Comparison of ENCODE assay signal across 30 cellular contexts in the genomic region with DNA sequence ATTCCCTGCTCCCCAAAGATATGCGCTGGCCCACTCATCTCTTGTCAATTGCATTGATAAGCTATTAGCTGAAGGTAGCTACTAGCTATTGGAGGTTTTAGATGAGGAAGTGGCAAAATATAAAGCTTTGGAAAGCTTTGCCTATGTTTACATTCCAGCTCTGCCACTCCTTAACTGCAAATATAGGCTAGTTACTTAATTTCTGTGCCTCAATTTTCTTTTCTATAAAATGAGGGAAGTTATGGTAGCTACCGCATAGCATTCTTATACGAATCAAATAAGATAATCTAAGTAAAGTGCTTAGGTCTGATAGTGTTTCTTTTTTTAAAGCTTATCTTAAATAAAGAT. TPM values are rescaled to one million over a fixed set of nuclear protein-coding genes. Genes with fewer than 3 reads are reported as not detected.
"Had no signal": no experiment of that assay in that cellular context is flagged by ENCODE, and none has a peak within 500 bp of the region (broad histone marks: within the 10 kb centered on the region; RNA-seq: fewer than 3 reads in every experiment).

No MANE protein-coding gene starts in this region.

- H3K9me3 Mint-ChIP-seq: activated CD4-positive, alpha-beta T cell treated with anti-CD3 and anti-CD28 coated beads, Interleukin-2, amount 10 ng/mL, durations not matched to agents 7 days and 5 days; activated naive CD4-positive, alpha-beta T cell treated with anti-CD3 and anti-CD28 coated beads, Interleukin-2, amount 10 ng/mL, durations not matched to agents 7 days and 5 days; activated naive CD8-positive, alpha-beta T cell treated with anti-CD3 and anti-CD28 coated beads, Interleukin-2, amount 50 U/mL, for 24 hours; activated T-cell treated with anti-CD3 and anti-CD28 coated beads, Interleukin-2, amount 50 U/mL, for 24 hours; activated T-helper 2 cell treated with anti-CD3 and anti-CD28 coated beads, Interferon-gamma antibody, Interleukin-2, Interleukin-4, amounts not matched to agents 10 μg/mL and 5 μg/mL and 100 μg/mL, durations not matched to agents 14 hours and 24 hours and 36 hours; brain; T-helper 1 cell treated with Interleukin-12 subunit alpha and Interleukin-12 subunit beta and Interleukin-4 antibody, amounts not matched to agents 30 μg/mL and 1 μg/mL, for 36 hours; T-helper 2 cell treated with Interferon-gamma antibody and Interleukin-4, amounts not matched to agents 5 μg/mL and 100 μg/mL, for 36 hours had no signal

- DNase-seq: activated CD4-positive, alpha-beta T cell treated with anti-CD3 and anti-CD28 coated beads, Interleukin-2, amount 10 ng/mL, durations not matched to agents 7 days and 5 days; activated CD4-positive, alpha-beta T cell treated with anti-CD3 and anti-CD28 coated beads, Interleukin-2, amount 50 U/mL, for 48 hours; activated CD8-positive, alpha-beta T cell treated with anti-CD3 and anti-CD28 coated beads, Interleukin-2, amount 10 ng/mL, durations not matched to agents 7 days and 5 days; activated naive CD4-positive, alpha-beta T cell treated with anti-CD3 and anti-CD28 coated beads, Interleukin-2, amount 10 ng/mL, durations not matched to agents 7 days and 5 days; activated naive CD8-positive, alpha-beta T cell treated with anti-CD3 and anti-CD28 coated beads, Interleukin-2, amount 50 U/mL, for 24 hours; activated T-cell treated with anti-CD3 and anti-CD28 coated beads, Interleukin-2, amount 50 U/mL, for 24 hours; anterior cingulate cortex; caudate nucleus; cerebellar nuclear complex; KBM-7; NCI-H1092 treated with DMSO at 0.1 percent for 48 hours; NCI-H1417; NCI-H146; NCI-H187; NCI-H2029 treated with DMSO at 0.1 percent for 48 hours; NCI-H2107; NCI-H2171; NCI-H510A; NCI-H526; NCI-H748 treated with DMSO at 0.1 percent for 48 hours; SHP77; SK-N-SH had no signal

- ATAC-seq: activated CD8-positive, alpha-beta T cell treated with anti-CD3 and anti-CD28 coated beads, Interleukin-2, amount 10 ng/mL, durations not matched to agents 7 days and 5 days; activated naive CD8-positive, alpha-beta T cell treated with anti-CD3 and anti-CD28 coated beads, Interleukin-2, amount 50 U/mL, for 24 hours; Panc1 had no signal

- H3K9me3 ChIP-seq: SJSA1, SK-N-SH had no signal

- H3K36me3 Mint-ChIP-seq: activated naive CD4-positive, alpha-beta T cell treated with anti-CD3 and anti-CD28 coated beads, Interleukin-2, amount 10 ng/mL, durations not matched to agents 7 days and 5 days; brain had no signal

- H3K4me3 ChIP-seq: SJSA1 had no signal

- H3K27ac ChIP-seq: SJSA1 had no signal

- H3K27me3 ChIP-seq: SJSA1 had no signal

- H3K9ac ChIP-seq: SK-N-SH had no signal

- H3K4me1 Mint-ChIP-seq: activated CD4-positive, alpha-beta T cell treated with anti-CD3 and anti-CD28 coated beads, Interleukin-2, amount 10 ng/mL, durations not matched to agents 7 days and 5 days; activated naive CD4-positive, alpha-beta T cell treated with anti-CD3 and anti-CD28 coated beads, Interleukin-2, amount 10 ng/mL, durations not matched to agents 7 days and 5 days had no signal

- H3K4me3 Mint-ChIP-seq: activated CD4-positive, alpha-beta T cell treated with anti-CD3 and anti-CD28 coated beads, Interleukin-2, amount 10 ng/mL, durations not matched to agents 7 days and 5 days; activated CD8-positive, alpha-beta T cell treated with anti-CD3 and anti-CD28 coated beads, Interleukin-2, amount 10 ng/mL, durations not matched to agents 7 days and 5 days; activated naive CD4-positive, alpha-beta T cell treated with anti-CD3 and anti-CD28 coated beads, Interleukin-2, amount 10 ng/mL, durations not matched to agents 7 days and 5 days; activated naive CD8-positive, alpha-beta T cell; activated naive CD8-positive, alpha-beta T cell treated with anti-CD3 and anti-CD28 coated beads, Interleukin-2, amount 50 U/mL, for 24 hours; activated T-cell treated with anti-CD3 and anti-CD28 coated beads, Interleukin-2, amount 50 U/mL, for 24 hours; brain; T-helper 1 cell treated with Interleukin-12 subunit alpha and Interleukin-12 subunit beta and Interleukin-4 antibody, amounts not matched to agents 30 μg/mL and 1 μg/mL, for 36 hours; T-helper 2 cell treated with Interferon-gamma antibody and Interleukin-4, amounts not matched to agents 5 μg/mL and 100 μg/mL, for 36 hours had no signal

- H3K27me3 Mint-ChIP-seq: activated CD4-positive, alpha-beta T cell treated with anti-CD3 and anti-CD28 coated beads, Interleukin-2, amount 10 ng/mL, durations not matched to agents 7 days and 5 days; activated naive CD4-positive, alpha-beta T cell treated with anti-CD3 and anti-CD28 coated beads, Interleukin-2, amount 10 ng/mL, durations not matched to agents 7 days and 5 days; activated naive CD8-positive, alpha-beta T cell; activated naive CD8-positive, alpha-beta T cell treated with anti-CD3 and anti-CD28 coated beads, Interleukin-2, amount 50 U/mL, for 24 hours; activated T-cell treated with anti-CD3 and anti-CD28 coated beads, Interleukin-2, amount 50 U/mL, for 24 hours had no signal

- H3K4me2 ChIP-seq: SK-N-SH had no signal

- H3K36me3 ChIP-seq: SJSA1 had no signal

- H3K27ac Mint-ChIP-seq: activated CD4-positive, alpha-beta T cell treated with anti-CD3 and anti-CD28 coated beads, Interleukin-2, amount 10 ng/mL, durations not matched to agents 7 days and 5 days; activated CD8-positive, alpha-beta T cell treated with anti-CD3 and anti-CD28 coated beads, Interleukin-2, amount 10 ng/mL, durations not matched to agents 7 days and 5 days; activated naive CD4-positive, alpha-beta T cell treated with anti-CD3 and anti-CD28 coated beads, Interleukin-2, amount 10 ng/mL, durations not matched to agents 7 days and 5 days; activated naive CD8-positive, alpha-beta T cell; activated naive CD8-positive, alpha-beta T cell treated with anti-CD3 and anti-CD28 coated beads, Interleukin-2, amount 50 U/mL, for 24 hours; activated T-cell treated with anti-CD3 and anti-CD28 coated beads, Interleukin-2, amount 50 U/mL, for 24 hours; activated T-helper 2 cell treated with anti-CD3 and anti-CD28 coated beads, Interferon-gamma antibody, Interleukin-2, Interleukin-4, amounts not matched to agents 10 μg/mL and 5 μg/mL and 100 μg/mL, durations not matched to agents 14 hours and 24 hours and 36 hours; brain; T-helper 1 cell treated with Interleukin-12 subunit alpha and Interleukin-12 subunit beta and Interleukin-4 antibody, amounts not matched to agents 30 μg/mL and 1 μg/mL, for 36 hours; T-helper 2 cell treated with Interferon-gamma antibody and Interleukin-4, amounts not matched to agents 5 μg/mL and 100 μg/mL, for 36 hours had no signal

- H3K4me1 ChIP-seq: SJSA1 had no signal

- H3K9me2 ChIP-seq: SK-N-SH had no signal

RNA-seq across cellular contexts. Expression of a gene that starts 47.7 kb away (rescaled TPM):
- total RNA-seq: RPMI7951, SJSA1 had no signal
- polyA plus RNA-seq: SK-N-SH had no signal
